Comparison of ENCODE assay signal across 20 cellular contexts in genomic region chr16:3664187-3664896, GRCh38.
"Had no signal": no experiment of that assay in that cellular context is flagged by ENCODE, and none has a peak within 500 bp of the region (broad histone marks: within the 10 kb centered on the region; RNA-seq: fewer than 3 reads in every experiment).

No MANE protein-coding gene starts in this region.

- H3K4me3 Mint-ChIP-seq: brain, memory B cell, natural killer cell had no signal

- H3K4me1 ChIP-seq: tibial nerve, vagina had no signal

- H3K27me3 Mint-ChIP-seq: brain, memory B cell had no signal

- ATAC-seq: left ventricle myocardium superior, natural killer cell had no signal

- DNase-seq: activated CD4-positive, alpha-beta T cell treated with anti-CD3 and anti-CD28 coated beads, Interleukin-2, amount 50 U/mL, for 48 hours; activated CD4-positive, CD25-positive, alpha-beta regulatory T cell treated with anti-CD3 and anti-CD28 coated beads, Interleukin-2, amount 50 U/mL, for 72 hours; activated CD8-positive, alpha-beta memory T cell treated with anti-CD3 and anti-CD28 coated beads, Interleukin-2, amount 50 U/mL, for 4 hours; amygdala; central memory CD4-positive, alpha-beta T cell; effector CD4-positive, alpha-beta T cell; foreskin fibroblast; hippocampal formation; natural killer cell; stimulated activated CD4-positive, alpha-beta T cell treated with anti-CD3 and anti-CD28 coated beads, Interleukin-15, amount 100 ng/mL, for 24 hours; stimulated activated CD4-positive, alpha-beta T cell treated with anti-CD3 and anti-CD28 coated beads, Interleukin-4, amount 100 ng/mL, for 1 hour; stimulated activated naive CD4-positive, alpha-beta T cell; T1000 had no signal

- H3K27ac ChIP-seq: coronary artery, skin epidermis, tibial nerve, vagina had no signal

- H3K9me3 Mint-ChIP-seq: brain, memory B cell, natural killer cell had no signal

- H3K4me1 Mint-ChIP-seq: brain, memory B cell had no signal

- H3K9me3 ChIP-seq: tibial nerve, vagina had no signal

- H3K27me3 ChIP-seq: tibial nerve, vagina had no signal

- H3K36me3 Mint-ChIP-seq: natural killer cell had no signal

- H3K27ac Mint-ChIP-seq: brain, memory B cell, natural killer cell had no signal

- H3K4me3 ChIP-seq: coronary artery, skin epidermis, tibial nerve, vagina had no signal
